ENCODE assay signal across 25 cellular contexts in genomic region chr7:107588529-107589130, GRCh38. TPM values are rescaled to one million over a fixed set of nuclear protein-coding genes. Genes with fewer than 3 reads are reported as not detected.
DNase-seq lines count a peak whose midpoint lies in the region; ATAC-seq, FAIRE-seq and TF ChIP-seq lines count a peak whose summit lies in the region.
"Had no signal": no experiment of that assay in that cellular context is flagged by ENCODE, and none has a peak within 500 bp of the region (broad histone marks: within the 10 kb centered on the region; RNA-seq: fewer than 3 reads in every experiment).

No MANE protein-coding gene starts in this region.

- intact Hi-C loops in K562 (cut with micrococcal nuclease) (no loop called here), thyroid gland (cut with DNase I) (no loop called here), testis (cut with DNase I; ENCODE audit: low total_unique reads) (no loop called here)
- intact Hi-C loops in activated T-helper 1 cell treated with anti-CD3 and anti-CD28 coated beads, Interleukin-12 subunit alpha, Interleukin-12 subunit beta, Interleukin-2, Interleukin-4 antibody, amounts not matched to agents 30 ng/mL and 10 ng/mL and 1 ng/mL, durations not matched to agents 14 hours and 24 hours and 36 hours (cut with micrococcal nuclease), result no loop called here

- H3K27me3 Mint-ChIP-seq in activated T-helper 1 cell treated with anti-CD3 and anti-CD28 coated beads, Interleukin-12 subunit alpha, Interleukin-12 subunit beta, Interleukin-2, Interleukin-4 antibody, amounts not matched to agents 30 ng/mL and 10 ng/mL and 1 ng/mL, durations not matched to agents 14 hours and 24 hours and 36 hours (ENCODE audit: insufficient read depth), result no peaks in the 10 kb centered on the region
- H3K27me3 Mint-ChIP-seq: CD4-positive, alpha-beta memory T cell; CD4-positive, CD25-positive, alpha-beta regulatory T cell; CD8-positive, alpha-beta memory T cell had no signal

- H3K36me3 ChIP-seq in K562 (ENCODE audit: control insufficient read depth, insufficient read depth, low read length) (peaks cover 64% of the 10 kb centered on the region), thyroid gland (peaks cover 12% of the 10 kb centered on the region in 2 donors), testis (ENCODE audit: low read depth, missing control alignments) (no peaks in the 10 kb centered on the region)
- H3K36me3 ChIP-seq: BE2C had no signal

- H3K27ac Mint-ChIP-seq in activated T-helper 1 cell treated with anti-CD3 and anti-CD28 coated beads, Interleukin-12 subunit alpha, Interleukin-12 subunit beta, Interleukin-2, Interleukin-4 antibody, amounts not matched to agents 30 ng/mL and 10 ng/mL and 1 ng/mL, durations not matched to agents 14 hours and 24 hours and 36 hours, result no peak overlapping the region
- H3K27ac Mint-ChIP-seq: CD4-positive, alpha-beta memory T cell; CD4-positive, CD25-positive, alpha-beta regulatory T cell; CD8-positive, alpha-beta memory T cell had no signal

- 88% methylated on average over 5 of the region's 5 CpGs for WGBS in K562 (ENCODE audit: insufficient coverage, low coverage, missing lambda C conversion rate)
- 82 to 83% methylated on average over 5 of the region's 5 CpGs for WGBS in thyroid gland, 2 donors
- 80% methylated on average over 5 of the region's 5 CpGs for WGBS in testis, 2 donors

- no peak for FAIRE-seq in K562 (lab: Jason Lieb, UNC)
- FAIRE-seq: GM12878, GM12892, GM18507, GM19239 had no signal

- H3K27ac ChIP-seq in K562 (ENCODE audit: extremely low read depth, low read depth, low read length) (no peak overlapping the region), thyroid gland (no peak overlapping the region), testis (no peak overlapping the region)
- H3K27ac ChIP-seq: BLaER1 had no signal

- CTCF ChIA-PET in K562 (lab: Yijun Ruan, JAX; ENCODE audit: low intra/inter-chr PET ratio), result no interaction called here

- no peak overlapping the region for H3K4me3 Mint-ChIP-seq in activated T-helper 1 cell treated with anti-CD3 and anti-CD28 coated beads, Interleukin-12 subunit alpha, Interleukin-12 subunit beta, Interleukin-2, Interleukin-4 antibody, amounts not matched to agents 30 ng/mL and 10 ng/mL and 1 ng/mL, durations not matched to agents 14 hours and 24 hours and 36 hours
- H3K4me3 Mint-ChIP-seq: CD14-positive monocyte; CD4-positive, alpha-beta memory T cell; CD4-positive, CD25-positive, alpha-beta regulatory T cell; CD8-positive, alpha-beta memory T cell had no signal

- no peak for TF ChIP-seq POLR2A in K562 (conservative IDR thresholded peaks at IDR 0.05)
- TF ChIP-seq POLR2A in thyroid gland (IDR thresholded peaks at IDR 0.05), result no peak
- no peak for TF ChIP-seq POLR2A in testis (IDR thresholded peaks at IDR 0.05)

- TF ChIP-seq EP300 in K562 (IDR thresholded peaks at IDR 0.05; ENCODE audit: low read length), result no peak

- no peaks in the 10 kb centered on the region for H4K20me1 ChIP-seq in K562 (replicated peaks; ENCODE audit: control insufficient read depth, insufficient read depth, low read length)
- H4K20me1 ChIP-seq: BLaER1 had no signal

- BruUV-seq in K562 (replicated peaks; lab: Mats Ljungman, UMichigan), result no TSS peak

- peaks cover 14% of the 10 kb centered on the region for H3K79me2 ChIP-seq in K562 (ENCODE audit: control insufficient read depth, insufficient read depth, low read length)

- in situ Hi-C loops in K562 (cut with MboI), result no loop called here

- H2AFZ ChIP-seq in K562 (ENCODE audit: low read depth, low read length), result no peak overlapping the region

- ATAC-seq in K562, result no peak
- ATAC-seq: GM12878 had no signal

- H3K9me3 ChIP-seq in K562 (replicated peaks; ENCODE audit: control insufficient read depth, insufficient read depth, low read depth, low read length) (no peaks in the 10 kb centered on the region), thyroid gland (no peaks in the 10 kb centered on the region), testis (no peaks in the 10 kb centered on the region)
- H3K9me3 ChIP-seq: BE2C, BLaER1 had no signal

- peaks cover 26% of the 10 kb centered on the region for H3K36me3 Mint-ChIP-seq in activated T-helper 1 cell treated with anti-CD3 and anti-CD28 coated beads, Interleukin-12 subunit alpha, Interleukin-12 subunit beta, Interleukin-2, Interleukin-4 antibody, amounts not matched to agents 30 ng/mL and 10 ng/mL and 1 ng/mL, durations not matched to agents 14 hours and 24 hours and 36 hours (ENCODE audit: low read depth)

- DNase-seq in K562 (ENCODE audit: extremely low read depth in 1 of 4, low spot score in 3 of 4), result no peak
- peak; percentile 51 to 65 for DNase-seq in thyroid gland
- no peak for DNase-seq in testis
- no peak for DNase-seq in activated T-helper 1 cell treated with anti-CD3 and anti-CD28 coated beads, Interleukin-12 subunit alpha, Interleukin-12 subunit beta, Interleukin-2, Interleukin-4 antibody, amounts not matched to agents 30 ng/mL and 10 ng/mL and 1 ng/mL, durations not matched to agents 14 hours and 24 hours and 36 hours (ENCODE audit: low spot score)
- DNase-seq: 8988T; ACHN; BE2C; C1 segment of cervical spinal cord; CD4-positive, alpha-beta memory T cell; CD4-positive, CD25-positive, alpha-beta regulatory T cell; CD8-positive, alpha-beta memory T cell; COR-L47; DMS 273 treated with DMSO at 0.1 percent for 48 hours; DMS153; DMS53; DMS79; DND-41; EL; GDM1 had no signal

- H3K4me2 ChIP-seq in K562 (ENCODE audit: insufficient read depth, low read length), result no peak overlapping the region
- H3K4me2 ChIP-seq: BLaER1 had no signal

- no peaks in the 10 kb centered on the region for H3K9me1 ChIP-seq in K562 (ENCODE audit: control insufficient read depth, insufficient read depth, low read length)

- H3K9ac ChIP-seq in K562 (ENCODE audit: insufficient read depth in 1 of 2, low read depth in 2 of 2, low read length in 2 of 2), result no peak overlapping the region
- H3K9ac ChIP-seq: BLaER1 had no signal

- POLR2A ChIA-PET in K562 (lab: Yijun Ruan, JAX), result interaction anchor here (0.6 to 1.4 kb wide), 2 partner anchors 17 to 25 kb away, joined by 3 to 5 read pairs; no protein-coding TSS in a partner anchor

- no peaks in the 10 kb centered on the region for H3K27me3 ChIP-seq in K562 (ENCODE audit: control insufficient read depth in 2 of 2, insufficient read depth in 2 of 2, low read length in 2 of 2)
- no peaks in the 10 kb centered on the region for H3K27me3 ChIP-seq in thyroid gland
- H3K27me3 ChIP-seq in testis, result no peaks in the 10 kb centered on the region
- H3K27me3 ChIP-seq: BE2C, BLaER1 had no signal

- no peak for TF ChIP-seq CTCF in K562 (IDR thresholded peaks at IDR 0.05 in 2 of 3, conservative IDR thresholded peaks at IDR 0.05 in 1 of 3; ENCODE audit: insufficient read depth in 2 of 3, low read depth in 1 of 3, low read length in 3 of 3)
- no peak for TF ChIP-seq CTCF in thyroid gland (IDR thresholded peaks at IDR 0.05)
- no peak for TF ChIP-seq CTCF in testis (IDR thresholded peaks at IDR 0.05)

- peaks cover 5% of the 10 kb centered on the region for H3K4me1 Mint-ChIP-seq in activated T-helper 1 cell treated with anti-CD3 and anti-CD28 coated beads, Interleukin-12 subunit alpha, Interleukin-12 subunit beta, Interleukin-2, Interleukin-4 antibody, amounts not matched to agents 30 ng/mL and 10 ng/mL and 1 ng/mL, durations not matched to agents 14 hours and 24 hours and 36 hours (ENCODE audit: low read depth)
- H3K4me1 Mint-ChIP-seq: CD14-positive monocyte; CD4-positive, alpha-beta memory T cell; CD8-positive, alpha-beta memory T cell had no signal

- no peak overlapping the region for H3K4me3 ChIP-seq in K562
- no peak overlapping the region for H3K4me3 ChIP-seq in thyroid gland (replicated peaks in 1 of 3)
- H3K4me3 ChIP-seq in testis, result no peak overlapping the region
- H3K4me3 ChIP-seq: BLaER1, GM12878 had no signal

- H3K4me1 ChIP-seq in K562 (replicated peaks in 1 of 2; ENCODE audit: control insufficient read depth in 2 of 2, insufficient read depth in 2 of 2, low read length in 2 of 2) (no peaks in the 10 kb centered on the region), thyroid gland (peaks cover 29 to 34% of the 10 kb centered on the region in 2 donors), testis (no peaks in the 10 kb centered on the region)
- H3K4me1 ChIP-seq: BE2C, BLaER1 had no signal

- no peak for TF ChIP-seq RAD21 in K562 (CRISPR knock-in tag; conservative IDR thresholded peaks at IDR 0.05 in 1 of 2, IDR thresholded peaks at IDR 0.05 in 1 of 2)

- H3K9me3 Mint-ChIP-seq in activated T-helper 1 cell treated with anti-CD3 and anti-CD28 coated beads, Interleukin-12 subunit alpha, Interleukin-12 subunit beta, Interleukin-2, Interleukin-4 antibody, amounts not matched to agents 30 ng/mL and 10 ng/mL and 1 ng/mL, durations not matched to agents 14 hours and 24 hours and 36 hours, result no peaks in the 10 kb centered on the region
- H3K9me3 Mint-ChIP-seq: CD4-positive, alpha-beta memory T cell; CD4-positive, CD25-positive, alpha-beta regulatory T cell; CD8-positive, alpha-beta memory T cell had no signal

RNA-seq across cellular contexts. Expression of gene BCAP29, which starts 8.6 kb away (rescaled TPM):
- 51.4 and 124 TPM in 2 replicates for total RNA-seq in K562 (2011; cell fraction: chromatin; rRNA removed; ENCODE audit: low replicate concordance)
- 40.4 and 42.2 TPM in 2 replicates for total RNA-seq in K562 (2011; cell fraction: nucleolus; rRNA removed)
- total RNA-seq in K562 (2011; cell fraction: nucleoplasm; rRNA removed), result 91.8 and 107 TPM in 2 replicates
- total RNA-seq in K562 (2014; rRNA removed) (57.5 and 64.5 TPM in 2 replicates), K562 (2014; rRNA removed; fragmentation: Illumina TruSeq; extraction: Trizol) (113 and 136 TPM in 2 replicates), K562 (2015; rRNA removed; fragmentation: Illumina TruSeq; extraction: Trizol) (127 and 129 TPM in 2 replicates), K562 (2021) (78.7 and 89.6 TPM in 2 replicates), thyroid gland (100 to 1,000 TPM; 217 to 276 (median 221) TPM), testis (100 to 1,000 TPM; 114 to 134 TPM)
- polyA plus RNA-seq in K562 (2011; rRNA removed) (47.0 and 91.8 TPM in 2 replicates), K562 (2014; fragmentation: Illumina TruSeq; extraction: Trizol) (122 and 137 TPM in 2 replicates), K562 (2014; fragmentation: Nextera tagmentation; extraction: Ambion mirVana) (10 to 100 TPM; 63.4 to 64.4 TPM), K562 (2014; rRNA removed) (77.0 and 79.7 TPM in 2 replicates), testis (ENCODE audit: insufficient read depth, low read depth, low replicate concordance) (121 TPM)
- 15.0 and 31.1 TPM in 2 replicates for polyA plus RNA-seq in K562 (2011; cell fraction: cytosol; rRNA removed)
- 26.8 and 31.0 TPM in 2 replicates for polyA plus RNA-seq in K562 (2011; cell fraction: nucleus; rRNA removed)
- polyA plus RNA-seq in K562 (2012), result 79.2 and 87.0 TPM in 2 replicates
- polyA minus RNA-seq in K562 (2011; rRNA and poly(A)+ RNA removed), result 68.8 and 75.1 TPM in 2 replicates
- 16.3 and 35.2 TPM in 2 replicates for polyA minus RNA-seq in K562 (2011; cell fraction: cytosol; rRNA and poly(A)+ RNA removed)
- polyA minus RNA-seq in K562 (2011; cell fraction: nucleus; rRNA and poly(A)+ RNA removed), result 50.6 and 69.1 TPM in 2 replicates
- total RNA-seq in activated T-helper 1 cell treated with anti-CD3 and anti-CD28 coated beads, Interleukin-12 subunit alpha, Interleukin-12 subunit beta, Interleukin-2, Interleukin-4 antibody, amounts not matched to agents 30 ng/mL and 10 ng/mL and 1 ng/mL, durations not matched to agents 14 hours and 24 hours and 36 hours, result 43.5 and 44.5 TPM in 2 replicates

RNA-seq across cellular contexts. Expression of gene DUS4L, which starts 24.9 kb away (rescaled TPM):
- 25.3 and 48.5 TPM in 2 replicates for total RNA-seq in K562 (2011; cell fraction: chromatin; rRNA removed; ENCODE audit: low replicate concordance)
- 14.5 and 19.7 TPM in 2 replicates for total RNA-seq in K562 (2011; cell fraction: nucleolus; rRNA removed)
- total RNA-seq in K562 (2011; cell fraction: nucleoplasm; rRNA removed), result 29.6 and 44.7 TPM in 2 replicates
- total RNA-seq in K562 (2014; rRNA removed) (24.9 and 26.7 TPM in 2 replicates), K562 (2014; rRNA removed; fragmentation: Illumina TruSeq; extraction: Trizol) (33.6 and 36.3 TPM in 2 replicates), K562 (2015; rRNA removed; fragmentation: Illumina TruSeq; extraction: Trizol) (25.6 and 28.9 TPM in 2 replicates), K562 (2021) (25.7 and 27.4 TPM in 2 replicates), thyroid gland (10 to 100 TPM; 14.6 to 16.9 (median 16.1) TPM), testis (10 to 100 TPM; 19.5 to 30.2 TPM)
- polyA plus RNA-seq in K562 (2011; rRNA removed) (20.2 and 29.4 TPM in 2 replicates), K562 (2014; fragmentation: Illumina TruSeq; extraction: Trizol) (23.9 and 28.6 TPM in 2 replicates), K562 (2014; fragmentation: Nextera tagmentation; extraction: Ambion mirVana) (10 to 100 TPM; 12.2 to 14.5 TPM), K562 (2014; rRNA removed) (31.4 and 33.1 TPM in 2 replicates), testis (ENCODE audit: insufficient read depth, low read depth, low replicate concordance) (9.5 TPM)
- 6.2 and 10.9 TPM in 2 replicates for polyA plus RNA-seq in K562 (2011; cell fraction: cytosol; rRNA removed)
- 17.7 and 18.7 TPM in 2 replicates for polyA plus RNA-seq in K562 (2011; cell fraction: nucleus; rRNA removed)
- polyA plus RNA-seq in K562 (2012), result 19.9 and 24.0 TPM in 2 replicates
- 23.2 and 30.6 TPM in 2 replicates for polyA minus RNA-seq in K562 (2011; rRNA and poly(A)+ RNA removed)
- polyA minus RNA-seq in K562 (2011; cell fraction: cytosol; rRNA and poly(A)+ RNA removed), result 7.9 and 10.7 TPM in 2 replicates
- polyA minus RNA-seq in K562 (2011; cell fraction: nucleus; rRNA and poly(A)+ RNA removed), result 20.6 and 25.8 TPM in 2 replicates
- total RNA-seq in activated T-helper 1 cell treated with anti-CD3 and anti-CD28 coated beads, Interleukin-12 subunit alpha, Interleukin-12 subunit beta, Interleukin-2, Interleukin-4 antibody, amounts not matched to agents 30 ng/mL and 10 ng/mL and 1 ng/mL, durations not matched to agents 14 hours and 24 hours and 36 hours, result 11.8 and 13.5 TPM in 2 replicates

RNA-seq across cellular contexts. Expression of gene COG5, which starts 24.9 kb away (rescaled TPM):
- 168 and 479 TPM in 2 replicates for total RNA-seq in K562 (2011; cell fraction: chromatin; rRNA removed; ENCODE audit: low replicate concordance)
- 44.5 and 53.0 TPM in 2 replicates for total RNA-seq in K562 (2011; cell fraction: nucleolus; rRNA removed)
- 102 and 103 TPM in 2 replicates for total RNA-seq in K562 (2011; cell fraction: nucleoplasm; rRNA removed)
- total RNA-seq in K562 (2014; rRNA removed) (57.1 and 75.1 TPM in 2 replicates), K562 (2014; rRNA removed; fragmentation: Illumina TruSeq; extraction: Trizol) (56.4 and 70.4 TPM in 2 replicates), K562 (2015; rRNA removed; fragmentation: Illumina TruSeq; extraction: Trizol) (57.6 and 65.5 TPM in 2 replicates), K562 (2021) (57.0 and 58.0 TPM in 2 replicates), thyroid gland (100 to 1,000 TPM; 108 to 268 (median 148) TPM), testis (10 to 100 TPM; 70.6 to 76.1 TPM)
- polyA plus RNA-seq in K562 (2011; rRNA removed) (45.1 and 63.6 TPM in 2 replicates), K562 (2014; fragmentation: Illumina TruSeq; extraction: Trizol) (31.0 and 42.5 TPM in 2 replicates), K562 (2014; fragmentation: Nextera tagmentation; extraction: Ambion mirVana) (10 to 100 TPM; 15.3 to 25.9 TPM), K562 (2014; rRNA removed) (40.5 and 52.6 TPM in 2 replicates), testis (ENCODE audit: insufficient read depth, low read depth, low replicate concordance) (27.1 TPM)
- polyA plus RNA-seq in K562 (2011; cell fraction: cytosol; rRNA removed), result 17.2 and 28.4 TPM in 2 replicates
- polyA plus RNA-seq in K562 (2011; cell fraction: nucleus; rRNA removed), result 34.3 and 49.8 TPM in 2 replicates
- 29.9 and 34.0 TPM in 2 replicates for polyA plus RNA-seq in K562 (2012)
- 216 and 243 TPM in 2 replicates for polyA minus RNA-seq in K562 (2011; rRNA and poly(A)+ RNA removed)
- 26.6 and 47.7 TPM in 2 replicates for polyA minus RNA-seq in K562 (2011; cell fraction: cytosol; rRNA and poly(A)+ RNA removed)
- polyA minus RNA-seq in K562 (2011; cell fraction: nucleus; rRNA and poly(A)+ RNA removed), result 128 and 167 TPM in 2 replicates
- total RNA-seq in activated T-helper 1 cell treated with anti-CD3 and anti-CD28 coated beads, Interleukin-12 subunit alpha, Interleukin-12 subunit beta, Interleukin-2, Interleukin-4 antibody, amounts not matched to agents 30 ng/mL and 10 ng/mL and 1 ng/mL, durations not matched to agents 14 hours and 24 hours and 36 hours, result 36.5 and 39.1 TPM in 2 replicates

Comparison
In these comparisons a context has a peak if more than half of its experiments do, and no peak if none do; other contexts are left out.
1. DNase-seq: peak in thyroid gland (2 of 2); none in K562 (0 of 4), testis (single experiment) and activated T-helper 1 cell treated with anti-CD3 and anti-CD28 coated beads, Interleukin-12 subunit alpha, Interleukin-12 subunit beta, Interleukin-2, Interleukin-4 antibody, amounts not matched to agents 30 ng/mL and 10 ng/mL and 1 ng/mL, durations not matched to agents 14 hours and 24 hours and 36 hours (single experiment).